In genomic region chr7:205117-206010, GRCh38 we compare ENCODE assay signal across 12 cellular contexts.
"Had no signal": no experiment of that assay in that cellular context is flagged by ENCODE, and none has a peak within 500 bp of the region (broad histone marks: within the 10 kb centered on the region; RNA-seq: fewer than 3 reads in every experiment).

No MANE protein-coding gene starts in this region.

- H3K36me3 ChIP-seq: neutrophil had no signal

- H3K9me3 ChIP-seq: gastroesophageal sphincter, neutrophil, tibial nerve had no signal

- H3K4me3 ChIP-seq: gastroesophageal sphincter, tibial nerve had no signal

- H3K27me3 ChIP-seq: gastroesophageal sphincter, neutrophil, tibial nerve had no signal

- H3K27ac ChIP-seq: gastroesophageal sphincter, neutrophil, tibial nerve had no signal

- H3K27me3 Mint-ChIP-seq: brain had no signal

- H3K9me3 Mint-ChIP-seq: central memory CD8-positive, alpha-beta T cell had no signal

- FAIRE-seq: keratinocyte had no signal

- H3K4me3 Mint-ChIP-seq: brain; central memory CD8-positive, alpha-beta T cell; stimulated activated naive B cell treated with anti-CD40 and anti-IgM and Interleukin-4, amounts not matched to agents 10 μg/mL and 1 μg/mL and 100 μg/mL, for 72 hours had no signal

- DNase-seq: activated CD4-positive, CD25-positive, alpha-beta regulatory T cell; activated naive CD4-positive, alpha-beta T cell treated with anti-CD3 and anti-CD28 coated beads, Interleukin-2, amount 50 U/mL, for 16 hours; amniotic stem cell; cortex of kidney; effector CD8-positive, alpha-beta T cell; stimulated activated naive B cell treated with anti-CD40 and anti-IgM and Interleukin-4, amounts not matched to agents 10 μg/mL and 1 μg/mL and 100 μg/mL, for 72 hours had no signal

- ATAC-seq: gastroesophageal sphincter; stimulated activated naive B cell treated with anti-CD40 and anti-IgM and Interleukin-4, amounts not matched to agents 10 μg/mL and 1 μg/mL and 100 μg/mL, for 72 hours had no signal

- H3K4me1 Mint-ChIP-seq: central memory CD8-positive, alpha-beta T cell; stimulated activated naive B cell treated with anti-CD40 and anti-IgM and Interleukin-4, amounts not matched to agents 10 μg/mL and 1 μg/mL and 100 μg/mL, for 72 hours had no signal
